24 cellular contexts compared by ENCODE assay signal in the genomic region with DNA sequence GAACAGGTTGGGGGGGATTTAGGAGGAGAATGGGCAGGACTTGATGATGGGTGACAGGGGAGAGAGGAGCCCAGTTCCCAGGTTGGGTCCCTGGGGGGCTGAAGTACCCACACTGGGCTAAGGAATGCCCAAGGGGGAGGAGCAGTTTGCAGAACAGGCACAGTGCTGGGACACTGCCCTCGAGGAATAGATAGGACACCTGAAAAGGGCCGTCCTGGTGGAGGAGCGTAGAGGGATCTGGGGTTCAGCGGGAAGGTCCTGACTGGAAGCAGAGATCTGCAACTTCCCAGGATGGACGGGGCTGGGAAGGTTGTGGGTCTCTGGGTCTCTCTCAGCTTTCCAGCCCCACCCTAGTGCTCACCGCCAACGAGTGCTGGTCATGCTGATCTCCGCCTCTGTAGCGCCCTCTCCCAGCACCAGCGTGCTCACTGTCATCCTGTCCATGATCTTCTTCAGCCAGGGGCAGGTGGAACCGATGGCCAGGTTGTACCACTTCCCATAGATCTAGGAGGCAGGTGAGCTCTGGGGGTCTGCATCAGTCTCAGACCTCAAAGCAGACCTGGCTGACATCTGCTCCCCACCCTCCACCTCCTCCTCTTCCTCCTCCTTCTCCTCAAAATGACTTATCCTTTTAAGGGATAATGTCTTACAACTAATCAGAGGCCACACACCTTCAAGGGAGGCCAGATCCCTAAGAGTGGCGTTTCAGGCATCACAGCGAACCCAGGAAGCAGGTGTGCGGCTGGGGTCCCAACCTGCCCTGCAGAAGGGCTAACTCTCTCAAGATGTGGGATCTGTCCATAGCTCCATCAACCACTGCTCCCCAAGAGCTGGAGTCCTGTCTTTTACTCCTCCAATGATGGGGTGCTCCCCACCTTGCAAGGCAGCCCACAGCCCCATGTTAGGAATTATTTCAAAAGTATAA. TPM values are rescaled to one million over a fixed set of nuclear protein-coding genes. Genes with fewer than 3 reads are reported as not detected.
"Had no signal": no experiment of that assay in that cellular context is flagged by ENCODE, and none has a peak within 500 bp of the region (broad histone marks: within the 10 kb centered on the region; RNA-seq: fewer than 3 reads in every experiment).

No MANE protein-coding gene starts in this region.

- H3K9me3 Mint-ChIP-seq: activated CD4-positive, alpha-beta T cell treated with anti-CD3 and anti-CD28 coated beads, Interleukin-2, amount 10 ng/mL, durations not matched to agents 7 days and 5 days; activated naive CD8-positive, alpha-beta T cell treated with anti-CD3 and anti-CD28 coated beads, Interleukin-2, amount 10 ng/mL, durations not matched to agents 7 days and 5 days; neural progenitor cell; T-helper 1 cell treated with Interleukin-12 subunit alpha and Interleukin-12 subunit beta and Interleukin-4 antibody, amounts not matched to agents 30 μg/mL and 1 μg/mL, for 36 hours had no signal

- H3K36me3 ChIP-seq: breast epithelium, gastrocnemius medialis, heart left ventricle, neural progenitor cell, pancreas, transverse colon had no signal

- H2AFZ ChIP-seq: neural progenitor cell had no signal

- H3K27ac ChIP-seq: breast epithelium, gastrocnemius medialis, heart left ventricle, neural progenitor cell, skin epidermis, transverse colon had no signal

- ATAC-seq: gastrocnemius medialis; heart left ventricle; left colon; pancreas; stimulated activated naive CD8-positive, alpha-beta T cell treated with anti-CD3 and anti-CD28 coated beads, Interleukin-15, Interleukin-2, amounts not matched to agents 100 U/mL and 50 U/mL, for 24 hours had no signal

- H3K9ac ChIP-seq: neural progenitor cell had no signal

- H3K4me3 Mint-ChIP-seq: activated CD4-positive, alpha-beta T cell treated with anti-CD3 and anti-CD28 coated beads, Interleukin-2, amount 10 ng/mL, durations not matched to agents 7 days and 5 days; activated naive CD8-positive, alpha-beta T cell treated with anti-CD3 and anti-CD28 coated beads, Interleukin-2, amount 10 ng/mL, durations not matched to agents 7 days and 5 days; neural progenitor cell; T-helper 1 cell treated with Interleukin-12 subunit alpha and Interleukin-12 subunit beta and Interleukin-4 antibody, amounts not matched to agents 30 μg/mL and 1 μg/mL, for 36 hours had no signal

- H3K4me1 ChIP-seq: gastrocnemius medialis, neural progenitor cell had no signal

- H3K36me3 Mint-ChIP-seq: activated naive CD8-positive, alpha-beta T cell treated with anti-CD3 and anti-CD28 coated beads, Interleukin-2, amount 10 ng/mL, durations not matched to agents 7 days and 5 days; neural progenitor cell had no signal

- DNase-seq: activated CD4-positive, alpha-beta T cell treated with anti-CD3 and anti-CD28 coated beads, Interleukin-2, amount 10 ng/mL, durations not matched to agents 7 days and 5 days; activated CD4-positive, CD25-positive, alpha-beta regulatory T cell; activated naive CD4-positive, alpha-beta T cell; activated naive CD8-positive, alpha-beta T cell treated with anti-CD3 and anti-CD28 coated beads, Interleukin-2, amount 10 ng/mL, durations not matched to agents 7 days and 5 days; cerebellar nuclear complex; erythroblast; gastrocnemius medialis; heart left ventricle; left colon; naive B cell; retina; stimulated activated CD4-positive, alpha-beta T cell treated with anti-CD3 and anti-CD28 coated beads, Interleukin-4, amount 100 ng/mL, for 4 hours; stimulated activated CD8-positive, alpha-beta memory T cell treated with anti-CD3 and anti-CD28 coated beads, Interleukin-4, amount 100 ng/mL, for 48 hours; stimulated activated naive CD8-positive, alpha-beta T cell treated with anti-CD3 and anti-CD28 coated beads, Interleukin-15, Interleukin-2, amounts not matched to agents 100 U/mL and 50 U/mL, for 24 hours; transverse colon had no signal

- H3K4me3 ChIP-seq: breast epithelium, gastrocnemius medialis, heart left ventricle, neural progenitor cell, skin epidermis, transverse colon had no signal

- FAIRE-seq: islet of Langerhans, pancreas had no signal

- H3K4me2 ChIP-seq: neural progenitor cell had no signal

- H3K9me3 ChIP-seq: breast epithelium, gastrocnemius medialis, heart left ventricle, pancreas, transverse colon had no signal

- H3K27me3 ChIP-seq: breast epithelium, neural progenitor cell, pancreas had no signal

- H3K4me1 Mint-ChIP-seq: activated CD4-positive, alpha-beta T cell treated with anti-CD3 and anti-CD28 coated beads, Interleukin-2, amount 10 ng/mL, durations not matched to agents 7 days and 5 days; naive B cell had no signal

- H3K27ac Mint-ChIP-seq: activated CD4-positive, alpha-beta T cell treated with anti-CD3 and anti-CD28 coated beads, Interleukin-2, amount 10 ng/mL, durations not matched to agents 7 days and 5 days; neural progenitor cell; T-helper 1 cell treated with Interleukin-12 subunit alpha and Interleukin-12 subunit beta and Interleukin-4 antibody, amounts not matched to agents 30 μg/mL and 1 μg/mL, for 36 hours had no signal

RNA-seq across cellular contexts. Expression of gene AMBP, which starts 1.6 kb away (rescaled TPM):
- total RNA-seq: activated CD4-positive, alpha-beta T cell treated with anti-CD3 and anti-CD28 coated beads, Interleukin-2, amount 10 ng/mL, durations not matched to agents 7 days and 5 days; activated naive CD8-positive, alpha-beta T cell treated with anti-CD3 and anti-CD28 coated beads, Interleukin-2, amount 10 ng/mL, durations not matched to agents 7 days and 5 days; dermis microvascular lymphatic vessel endothelial cell; lung microvascular endothelial cell; mononuclear cell had no signal

RNA-seq across cellular contexts. Expression of gene KIF12, which starts 22.6 kb away (rescaled TPM):
- total RNA-seq: activated CD4-positive, alpha-beta T cell treated with anti-CD3 and anti-CD28 coated beads, Interleukin-2, amount 10 ng/mL, durations not matched to agents 7 days and 5 days; activated naive CD8-positive, alpha-beta T cell treated with anti-CD3 and anti-CD28 coated beads, Interleukin-2, amount 10 ng/mL, durations not matched to agents 7 days and 5 days; dermis microvascular lymphatic vessel endothelial cell; gastrocnemius medialis; lung microvascular endothelial cell; mononuclear cell had no signal
